Comparison of ENCODE assay signal across 13 cellular contexts in genomic region chr14:90278199-90279175, GRCh38. TPM values are rescaled to one million over a fixed set of nuclear protein-coding genes. Genes with fewer than 3 reads are reported as not detected.
DNase-seq lines count a peak whose midpoint lies in the region; ATAC-seq and TF ChIP-seq lines count a peak whose summit lies in the region.
"Had no signal": no experiment of that assay in that cellular context is flagged by ENCODE, and none has a peak within 500 bp of the region (broad histone marks: within the 10 kb centered on the region; RNA-seq: fewer than 3 reads in every experiment).

No MANE protein-coding gene starts in this region.

- H3K27me3 Mint-ChIP-seq in activated T-cell treated with anti-CD3 and anti-CD28 coated beads, Interleukin-2, amount 50 U/mL, for 24 hours: no peaks in the 10 kb centered on the region
- H3K27me3 Mint-ChIP-seq in activated T-cell treated with anti-CD3 and anti-CD28 coated beads, Interleukin-2, amount 50 U/mL, for 72 hours (ENCODE audit: low read depth): no peaks in the 10 kb centered on the region
- H3K27me3 Mint-ChIP-seq in chondrocyte (ENCODE audit: low read depth): no peaks in the 10 kb centered on the region
- no peaks in the 10 kb centered on the region for H3K27me3 Mint-ChIP-seq in stimulated activated naive B cell treated with anti-CD40 and anti-IgM and Interleukin-4, amounts not matched to agents 10 μg/mL and 1 μg/mL and 100 μg/mL, for 72 hours

- peaks cover 24% of the 10 kb centered on the region for H3K4me1 Mint-ChIP-seq in activated T-cell treated with anti-CD3 and anti-CD28 coated beads, Interleukin-2, amount 50 U/mL, for 24 hours (ENCODE audit: low read depth)
- H3K4me1 Mint-ChIP-seq in activated T-cell treated with anti-CD3 and anti-CD28 coated beads, Interleukin-2, amount 50 U/mL, for 72 hours (ENCODE audit: low read depth): peaks cover 30% of the 10 kb centered on the region
- H3K4me1 Mint-ChIP-seq in chondrocyte (ENCODE audit: low read depth): peaks cover 58% of the 10 kb centered on the region
- peaks cover 0 to 5% of the 10 kb centered on the region in 2 donors for H3K4me1 Mint-ChIP-seq in stimulated activated naive B cell treated with anti-CD40 and anti-IgM and Interleukin-4, amounts not matched to agents 10 μg/mL and 1 μg/mL and 100 μg/mL, for 72 hours

- ATAC-seq in activated T-cell treated with anti-CD3 and anti-CD28 coated beads, Interleukin-2, amount 50 U/mL, for 72 hours (replicated peaks in 1 of 2): no peak
- no peak for ATAC-seq in stimulated activated naive B cell treated with anti-CD40 and anti-IgM and Interleukin-4, amounts not matched to agents 10 μg/mL and 1 μg/mL and 100 μg/mL, for 72 hours (replicated peaks)
- no peak for ATAC-seq in omental fat pad (ENCODE audit: low FRiP score)

- TF ChIP-seq CTCF in chondrocyte (IDR thresholded peaks at IDR 0.05) (no peak), omental fat pad (IDR thresholded peaks at IDR 0.05) (no peak)

- no peak for DNase-seq in activated T-cell treated with anti-CD3 and anti-CD28 coated beads, Interleukin-2, amount 50 U/mL, for 24 hours
- no peak for DNase-seq in activated T-cell treated with anti-CD3 and anti-CD28 coated beads, Interleukin-2, amount 50 U/mL, for 72 hours
- DNase-seq in chondrocyte (ENCODE audit: low spot score): no peak
- peak; percentile 70 for DNase-seq in medulla oblongata (ENCODE audit: extremely low spot score)
- DNase-seq in stimulated activated naive B cell treated with anti-CD40 and anti-IgM and Interleukin-4, amounts not matched to agents 10 μg/mL and 1 μg/mL and 100 μg/mL, for 72 hours: no peak
- no peak for DNase-seq in NCI-H748 (lab: John Stamatoyannopoulos, UW; ENCODE audit: unreplicated experiment)
- DNase-seq in COLO829 (ENCODE audit: low spot score): no peak
- DNase-seq in omental fat pad (ENCODE audit: low spot score): no peak
- DNase-seq: GOT3, NCI-H1105 treated with DMSO at 0.1 percent for 48 hours, NCI-H187, NCI-H446, NCI-H774 had no signal

- H3K4me3 Mint-ChIP-seq in activated T-cell treated with anti-CD3 and anti-CD28 coated beads, Interleukin-2, amount 50 U/mL, for 24 hours: no peak overlapping the region
- H3K4me3 Mint-ChIP-seq in activated T-cell treated with anti-CD3 and anti-CD28 coated beads, Interleukin-2, amount 50 U/mL, for 72 hours: no peak overlapping the region
- H3K4me3 Mint-ChIP-seq in chondrocyte (ENCODE audit: unreplicated experiment): no peak overlapping the region
- H3K4me3 Mint-ChIP-seq in stimulated activated naive B cell treated with anti-CD40 and anti-IgM and Interleukin-4, amounts not matched to agents 10 μg/mL and 1 μg/mL and 100 μg/mL, for 72 hours: no peak overlapping the region

- peak overlapping the region; percentile 79 for H3K27ac Mint-ChIP-seq in activated T-cell treated with anti-CD3 and anti-CD28 coated beads, Interleukin-2, amount 50 U/mL, for 24 hours
- no peak overlapping the region for H3K27ac Mint-ChIP-seq in activated T-cell treated with anti-CD3 and anti-CD28 coated beads, Interleukin-2, amount 50 U/mL, for 72 hours
- H3K27ac Mint-ChIP-seq in chondrocyte (ENCODE audit: unreplicated experiment): peak overlapping the region; percentile 63
- peak overlapping the region; percentile 42 for H3K27ac Mint-ChIP-seq in stimulated activated naive B cell treated with anti-CD40 and anti-IgM and Interleukin-4, amounts not matched to agents 10 μg/mL and 1 μg/mL and 100 μg/mL, for 72 hours

- H3K36me3 Mint-ChIP-seq in activated T-cell treated with anti-CD3 and anti-CD28 coated beads, Interleukin-2, amount 50 U/mL, for 24 hours (ENCODE audit: low read depth): peaks cover 97% of the 10 kb centered on the region
- H3K36me3 Mint-ChIP-seq in activated T-cell treated with anti-CD3 and anti-CD28 coated beads, Interleukin-2, amount 50 U/mL, for 72 hours (ENCODE audit: insufficient read depth in 2 of 2): peaks cover 0 to 5% of the 10 kb centered on the region in 2 donors
- H3K36me3 Mint-ChIP-seq in chondrocyte (ENCODE audit: low read depth): peaks cover 8% of the 10 kb centered on the region
- H3K36me3 Mint-ChIP-seq in stimulated activated naive B cell treated with anti-CD40 and anti-IgM and Interleukin-4, amounts not matched to agents 10 μg/mL and 1 μg/mL and 100 μg/mL, for 72 hours: peaks cover 32 to 63% of the 10 kb centered on the region in 2 donors

- no peaks in the 10 kb centered on the region for H3K9me3 Mint-ChIP-seq in activated T-cell treated with anti-CD3 and anti-CD28 coated beads, Interleukin-2, amount 50 U/mL, for 24 hours
- H3K9me3 Mint-ChIP-seq in activated T-cell treated with anti-CD3 and anti-CD28 coated beads, Interleukin-2, amount 50 U/mL, for 72 hours: no peaks in the 10 kb centered on the region
- H3K9me3 Mint-ChIP-seq in chondrocyte (ENCODE audit: low read depth): no peaks in the 10 kb centered on the region
- H3K9me3 Mint-ChIP-seq in stimulated activated naive B cell treated with anti-CD40 and anti-IgM and Interleukin-4, amounts not matched to agents 10 μg/mL and 1 μg/mL and 100 μg/mL, for 72 hours: no peaks in the 10 kb centered on the region

RNA-seq across cellular contexts. Expression of gene PSMC1, which starts 22.1 kb away (rescaled TPM):
- 100 to 1,000 TPM; 105 to 112 TPM for total RNA-seq in activated T-cell treated with anti-CD3 and anti-CD28 coated beads, Interleukin-2, amount 50 U/mL, for 72 hours
- total RNA-seq in chondrocyte: 78.6 to 97.6 TPM (median 79.3 TPM) in 3 replicates
- total RNA-seq in omental fat pad: 100 to 1,000 TPM in 3 of 4 donors, 10 to 100 TPM in 1; 96.5 to 138 (median 115) TPM

RNA-seq across cellular contexts. Expression of gene NRDE2, which starts 53.3 kb away (rescaled TPM):
- total RNA-seq in activated T-cell treated with anti-CD3 and anti-CD28 coated beads, Interleukin-2, amount 50 U/mL, for 72 hours: 10 to 100 TPM; 26.4 to 28.9 TPM
- 16.1 to 17.8 TPM (median 16.8 TPM) in 3 replicates for total RNA-seq in chondrocyte
- 10 to 100 TPM in 2 of 4 donors, 1 to 10 TPM in 2; 6.3 to 15.4 (median 8.9) TPM for total RNA-seq in omental fat pad
